1 cellular context compared by ENCODE assay signal in genomic region chr16:11101695-11102522, GRCh38.
TF ChIP-seq lines count a peak whose summit lies in the region.

No MANE protein-coding gene starts in this region.

TF ChIP-seq in K562, 482 proteins besides CTCF, POLR2A, EP300 and RAD21 (continued from another document and continues in another):
- TF ChIP-seq PREB (CRISPR knock-in tag; IDR thresholded peaks at IDR 0.05) (no peak), ZNF3 (CRISPR knock-in tag; IDR thresholded peaks at IDR 0.05) (no peak), NFE2 (IDR thresholded peaks at IDR 0.05; ENCODE audit: low read depth) (peak; percentile 34; the same call in 1 of the 2 replicates), FOXK2 (conservative IDR thresholded peaks at IDR 0.05 in 1 of 2, IDR thresholded peaks at IDR 0.05 in 1 of 2; ENCODE audit: low read depth in 2 of 2) (0 out of 4 replicates have a peak, but pooled peaks of 1 of the 2 experiments have one; percentile 27), PKNOX1 (IDR thresholded peaks at IDR 0.05) (no peak), ZSCAN32 (CRISPR knock-in tag; IDR thresholded peaks at IDR 0.05) (no peak), ZBTB8A (IDR thresholded peaks at IDR 0.05; ENCODE audit: partially characterized antibody) (no peak), DACH1 (IDR thresholded peaks at IDR 0.05; ENCODE audit: partially characterized antibody) (peak; percentile 74), MCM2 (IDR thresholded peaks at IDR 0.05; ENCODE audit: low read depth) (no peak), GATA2 (CRISPR knock-in tag; IDR thresholded peaks at IDR 0.05) (peak; percentile 81), SRF (CRISPR knock-in tag; IDR thresholded peaks at IDR 0.05) (no peak), CBX8 (IDR thresholded peaks at IDR 0.05; ENCODE audit: borderline replicate concordance, extremely low read depth, low read depth, low read length, poor library complexity, severe bottlenecking) (no peak), ZNF766 (CRISPR knock-in tag; conservative IDR thresholded peaks at IDR 0.05) (peak; percentile 92), KLF16 (IDR thresholded peaks at IDR 0.05) (peak; percentile 94), U2AF2 (optimal IDR thresholded peaks at IDR 0.05; ENCODE audit: low read depth, low read length) (no peak), LARP7 (IDR thresholded peaks at IDR 0.05) (no peak), MCM3 (IDR thresholded peaks at IDR 0.05) (no peak), ZNF232 (CRISPR knock-in tag; IDR thresholded peaks at IDR 0.05) (no peak), ZNF717 (CRISPR knock-in tag; IDR thresholded peaks at IDR 0.05) (no peak), SOX6 (IDR thresholded peaks at IDR 0.05) (peak; percentile 98), CBFA2T3 (IDR thresholded peaks at IDR 0.05) (peak; percentile 97), HDAC6 (IDR thresholded peaks at IDR 0.05; ENCODE audit: low read depth, low read length) (no peak), CEBPB (tag; IDR thresholded peaks at IDR 0.05) (peak; percentile 76), PRPF4 (IDR thresholded peaks at IDR 0.05; ENCODE audit: insufficient read depth, low read depth, low read length, poor library complexity, severe bottlenecking) (no peak), NFIC (IDR thresholded peaks at IDR 0.05) (peak; percentile 87), GABPB1 (CRISPR knock-in tag; IDR thresholded peaks at IDR 0.05) (no peak), RNF219 (CRISPR knock-in tag; IDR thresholded peaks at IDR 0.05) (no peak), ZNF146 (CRISPR knock-in tag; IDR thresholded peaks at IDR 0.05; ENCODE audit: unreplicated experiment) (no peak), MEIS2 (IDR thresholded peaks at IDR 0.05; ENCODE audit: partially characterized antibody) (peak; percentile 81), TFE3 (CRISPR knock-in tag; IDR thresholded peaks at IDR 0.05) (peak; percentile 45), GTF2A2 (tag; IDR thresholded peaks at IDR 0.05) (no peak), E2F5 (CRISPR knock-in tag; IDR thresholded peaks at IDR 0.05) (no peak), FOXA3 (CRISPR knock-in tag; conservative IDR thresholded peaks at IDR 0.05 in 1 of 2, IDR thresholded peaks at IDR 0.05 in 1 of 2) (peak; percentile 65 to 92; a peak in 3 of 4 replicates), MTA2 (IDR thresholded peaks at IDR 0.05; ENCODE audit: low read depth) (peak; percentile 94), ZNF134 (CRISPR knock-in tag; conservative IDR thresholded peaks at IDR 0.05) (no peak), SP1 (CRISPR knock-in tag; IDR thresholded peaks at IDR 0.05) (peak; percentile 66), HMGN3 (IDR thresholded peaks at IDR 0.05; ENCODE audit: borderline replicate concordance, extremely low read depth, insufficient read length, low read depth, low read length) (peak; percentile 76), ZNF561 (CRISPR knock-in tag; conservative IDR thresholded peaks at IDR 0.05) (no peak), ZEB2 (IDR thresholded peaks at IDR 0.05) (peak; percentile 38; the same call in 1 of the 2 replicates), BACH1 (tag; IDR thresholded peaks at IDR 0.05) (peak; percentile 19; the same call in 1 of the 2 replicates), GATAD2B (IDR thresholded peaks at IDR 0.05; ENCODE audit: borderline replicate concordance) (peak; percentile 60; the same call in 1 of the 2 replicates), JUND (IDR thresholded peaks at IDR 0.05; ENCODE audit: borderline replicate concordance, low read depth, low read length) (peak; percentile 80), JUND (tag; IDR thresholded peaks at IDR 0.05; ENCODE audit: borderline replicate concordance, low read depth, low read length) (peak; percentile 67; the same call in 1 of the 3 replicates), PPARD (CRISPR knock-in tag; IDR thresholded peaks at IDR 0.05) (no peak), ZNF408 (CRISPR knock-in tag; IDR thresholded peaks at IDR 0.05; ENCODE audit: low read depth) (no peak), FOXJ2 (tag; IDR thresholded peaks at IDR 0.05) (peak; percentile 94), ZNF518B (CRISPR knock-in tag; IDR thresholded peaks at IDR 0.05) (no peak), ZNF140 (CRISPR knock-in tag; IDR thresholded peaks at IDR 0.05) (no peak)
- TF ChIP-seq, protein P1, sequence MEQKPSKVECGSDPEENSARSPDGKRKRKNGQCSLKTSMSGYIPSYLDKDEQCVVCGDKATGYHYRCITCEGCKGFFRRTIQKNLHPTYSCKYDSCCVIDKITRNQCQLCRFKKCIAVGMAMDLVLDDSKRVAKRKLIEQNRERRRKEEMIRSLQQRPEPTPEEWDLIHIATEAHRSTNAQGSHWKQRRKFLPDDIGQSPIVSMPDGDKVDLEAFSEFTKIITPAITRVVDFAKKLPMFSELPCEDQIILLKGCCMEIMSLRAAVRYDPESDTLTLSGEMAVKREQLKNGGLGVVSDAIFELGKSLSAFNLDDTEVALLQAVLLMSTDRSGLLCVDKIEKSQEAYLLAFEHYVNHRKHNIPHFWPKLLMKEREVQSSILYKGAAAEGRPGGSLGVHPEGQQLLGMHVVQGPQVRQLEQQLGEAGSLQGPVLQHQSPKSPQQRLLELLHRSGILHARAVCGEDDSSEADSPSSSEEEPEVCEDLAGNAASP (IDR thresholded peaks at IDR 0.05): no peak
- TF ChIP-seq, protein P2, sequence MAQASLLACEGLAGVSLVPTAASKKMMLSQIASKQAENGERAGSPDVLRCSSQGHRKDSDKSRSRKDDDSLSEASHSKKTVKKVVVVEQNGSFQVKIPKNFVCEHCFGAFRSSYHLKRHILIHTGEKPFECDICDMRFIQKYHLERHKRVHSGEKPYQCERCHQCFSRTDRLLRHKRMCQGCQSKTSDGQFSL (CRISPR knock-in tag; IDR thresholded peaks at IDR 0.05): peak; percentile 89
- TF ChIP-seq, protein P2 (tag; IDR thresholded peaks at IDR 0.05): peak in 1 of 2 experiments; percentile 92; a peak in 2 of 4 replicates
- TF ChIP-seq, protein P3, sequence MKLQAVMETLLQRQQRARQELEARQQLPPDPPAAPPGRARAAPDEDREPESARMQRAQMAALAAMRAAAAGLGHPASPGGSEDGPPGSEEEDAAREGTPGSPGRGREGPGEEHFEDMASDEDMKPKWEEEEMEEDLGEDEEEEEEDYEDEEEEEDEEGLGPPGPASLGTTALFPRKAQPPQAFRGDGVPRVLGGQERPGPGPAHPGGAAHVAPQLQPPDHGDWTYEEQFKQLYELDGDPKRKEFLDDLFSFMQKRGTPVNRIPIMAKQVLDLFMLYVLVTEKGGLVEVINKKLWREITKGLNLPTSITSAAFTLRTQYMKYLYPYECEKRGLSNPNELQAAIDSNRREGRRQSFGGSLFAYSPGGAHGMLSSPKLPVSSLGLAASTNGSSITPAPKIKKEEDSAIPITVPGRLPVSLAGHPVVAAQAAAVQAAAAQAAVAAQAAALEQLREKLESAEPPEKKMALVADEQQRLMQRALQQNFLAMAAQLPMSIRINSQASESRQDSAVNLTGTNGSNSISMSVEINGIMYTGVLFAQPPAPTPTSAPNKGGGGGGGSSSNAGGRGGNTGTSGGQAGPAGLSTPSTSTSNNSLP (IDR thresholded peaks at IDR 0.05; ENCODE audit: borderline replicate concordance, low read depth, low read length): peak; percentile 95
- TF ChIP-seq, protein P4, sequence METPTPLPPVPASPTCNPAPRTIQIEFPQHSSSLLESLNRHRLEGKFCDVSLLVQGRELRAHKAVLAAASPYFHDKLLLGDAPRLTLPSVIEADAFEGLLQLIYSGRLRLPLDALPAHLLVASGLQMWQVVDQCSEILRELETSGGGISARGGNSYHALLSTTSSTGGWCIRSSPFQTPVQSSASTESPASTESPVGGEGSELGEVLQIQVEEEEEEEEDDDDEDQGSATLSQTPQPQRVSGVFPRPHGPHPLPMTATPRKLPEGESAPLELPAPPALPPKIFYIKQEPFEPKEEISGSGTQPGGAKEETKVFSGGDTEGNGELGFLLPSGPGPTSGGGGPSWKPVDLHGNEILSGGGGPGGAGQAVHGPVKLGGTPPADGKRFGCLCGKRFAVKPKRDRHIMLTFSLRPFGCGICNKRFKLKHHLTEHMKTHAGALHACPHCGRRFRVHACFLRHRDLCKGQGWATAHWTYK (CRISPR knock-in tag; IDR thresholded peaks at IDR 0.05): peak; percentile 51; the same call in 1 of the 2 replicates
